29 cellular contexts compared by ENCODE assay signal in genomic region chr18:668263-668662, GRCh38. TPM values are rescaled to one million over a fixed set of nuclear protein-coding genes. Genes with fewer than 3 reads are reported as not detected.
DNase-seq lines count a peak whose midpoint lies in the region; ATAC-seq and TF ChIP-seq lines count a peak whose summit lies in the region.
"Had no signal": no experiment of that assay in that cellular context is flagged by ENCODE, and none has a peak within 500 bp of the region (broad histone marks: within the 10 kb centered on the region; RNA-seq: fewer than 3 reads in every experiment).

No MANE protein-coding gene starts in this region.

- POLR2A ChIA-PET in activated naive CD8-positive, alpha-beta T cell treated with anti-CD3 and anti-CD28 coated beads, Interleukin-2, amount 10 ng/mL, durations not matched to agents 7 days and 5 days (lab: Charles Lee), result interaction anchor here (1.0 kb wide), 1 partner anchor 9 kb away, joined by 3 read pairs; no protein-coding TSS in a partner anchor
- POLR2A ChIA-PET in CD8-positive, alpha-beta memory T cell (lab: Charles Lee), result no interaction called here

- peaks cover 76% of the 10 kb centered on the region for H3K36me3 Mint-ChIP-seq in stimulated activated naive CD8-positive, alpha-beta T cell treated with anti-CD3 and anti-CD28 coated beads, Interleukin-15, Interleukin-2, amounts not matched to agents 100 ng/mL and 50 ng/mL, for 24 hours (ENCODE audit: low read depth)
- peaks cover 41% of the 10 kb centered on the region for H3K36me3 Mint-ChIP-seq in activated naive CD8-positive, alpha-beta T cell treated with anti-CD3 and anti-CD28 coated beads, Interleukin-2, amount 10 ng/mL, durations not matched to agents 7 days and 5 days
- peaks cover 0 to 38% (median 18%) of the 10 kb centered on the region in 3 donors for H3K36me3 Mint-ChIP-seq in CD8-positive, alpha-beta memory T cell
- peaks cover 33% of the 10 kb centered on the region for H3K36me3 Mint-ChIP-seq in progenitor cell of endocrine pancreas (ENCODE audit: insufficient read depth)

- CTCF ChIA-PET in CD8-positive, alpha-beta memory T cell (lab: Charles Lee), result no interaction called here

- ATAC-seq in stimulated activated naive CD8-positive, alpha-beta T cell treated with anti-CD3 and anti-CD28 coated beads, Interleukin-15, amount 100 ng/mL, for 72 hours, result no peak
- no peak for ATAC-seq in activated naive CD8-positive, alpha-beta T cell treated with anti-CD3 and anti-CD28 coated beads, Interleukin-2, amount 10 ng/mL, durations not matched to agents 7 days and 5 days (ENCODE audit: low read depth)
- ATAC-seq in heart left ventricle, result no peak
- ATAC-seq: activated CD4-positive, CD25-positive, alpha-beta regulatory T cell treated with anti-CD3 and anti-CD28 coated beads, Interleukin-2, amount 50 U/mL, for 24 hours; heart right ventricle; SK-N-SH treated with all-trans-retinoic acid at 6 μM for 48 hours; T-helper 17 cell had no signal

- H3K4me1 ChIP-seq in liver (ENCODE audit: control insufficient read depth in 4 of 4, insufficient read depth in 4 of 4, low read length in 3 of 4) (peaks cover 0 to 6% (median 0%) of the 10 kb centered on the region in 4 donors), heart left ventricle (peaks cover 0 to 4% (median 0%) of the 10 kb centered on the region in 12 donors)
- H3K4me1 ChIP-seq in CD8-positive, alpha-beta memory T cell (ENCODE audit: insufficient read depth, low read length), result no peaks in the 10 kb centered on the region
- H3K4me1 ChIP-seq: BLaER1 treated with 17β-estradiol and CSF1 and Interleukin-3, amounts not matched to agents 10 nM and 100 nM; heart right ventricle; tibial artery had no signal

- intact Hi-C loops in heart left ventricle (cut with DNase I), result no loop called here

- H3K9me3 ChIP-seq in liver (ENCODE audit: control insufficient read depth in 4 of 4, low read length in 3 of 4) (no peaks in the 10 kb centered on the region), heart left ventricle (no peaks in the 10 kb centered on the region)
- no peaks in the 10 kb centered on the region for H3K9me3 ChIP-seq in CD8-positive, alpha-beta memory T cell (ENCODE audit: low read length)
- H3K9me3 ChIP-seq: heart right ventricle, tibial artery had no signal

- no peaks in the 10 kb centered on the region for H3K9me3 Mint-ChIP-seq in stimulated activated naive CD8-positive, alpha-beta T cell treated with anti-CD3 and anti-CD28 coated beads, Interleukin-15, Interleukin-2, amounts not matched to agents 100 ng/mL and 50 ng/mL, for 24 hours
- peaks cover 5 to 9% of the 10 kb centered on the region in 2 donors for H3K9me3 Mint-ChIP-seq in stimulated activated naive CD8-positive, alpha-beta T cell treated with anti-CD3 and anti-CD28 coated beads, Interleukin-15, amount 100 ng/mL, for 72 hours
- no peaks in the 10 kb centered on the region for H3K9me3 Mint-ChIP-seq in activated naive CD8-positive, alpha-beta T cell treated with anti-CD3 and anti-CD28 coated beads, Interleukin-2, amount 10 ng/mL, durations not matched to agents 7 days and 5 days
- H3K9me3 Mint-ChIP-seq in CD8-positive, alpha-beta memory T cell, result peaks cover 0 to 2% (median 0%) of the 10 kb centered on the region in 5 donors
- H3K9me3 Mint-ChIP-seq in progenitor cell of endocrine pancreas (ENCODE audit: low read depth), result peaks cover 3% of the 10 kb centered on the region

- 26% methylated on average over 1 of the region's 1 CpG for WGBS in liver
- WGBS in heart left ventricle, 4 donors, result 44 to 64% (median 62%) methylated on average over 1 of the region's 1 CpG

- peak overlapping the region; percentile 15 for H3K27ac Mint-ChIP-seq in stimulated activated naive CD8-positive, alpha-beta T cell treated with anti-CD3 and anti-CD28 coated beads, Interleukin-15, Interleukin-2, amounts not matched to agents 100 ng/mL and 50 ng/mL, for 24 hours
- H3K27ac Mint-ChIP-seq in stimulated activated naive CD8-positive, alpha-beta T cell treated with anti-CD3 and anti-CD28 coated beads, Interleukin-15, amount 100 ng/mL, for 72 hours, result peak overlapping the region in 1 of 2 donors; percentile 49
- peak overlapping the region; percentile 65 for H3K27ac Mint-ChIP-seq in activated naive CD8-positive, alpha-beta T cell treated with anti-CD3 and anti-CD28 coated beads, Interleukin-2, amount 10 ng/mL, durations not matched to agents 7 days and 5 days
- peak overlapping the region in 4 of 8 donors; percentile 17 to 62 (median 26) for H3K27ac Mint-ChIP-seq in CD8-positive, alpha-beta memory T cell
- H3K27ac Mint-ChIP-seq in progenitor cell of endocrine pancreas, result no peak overlapping the region
- H3K27ac Mint-ChIP-seq: T-helper 17 cell had no signal

- H3K27ac ChIP-seq in liver (ENCODE audit: low read depth in 1 of 2, low read length in 2 of 2), result no peak overlapping the region
- no peak overlapping the region for H3K27ac ChIP-seq in CD8-positive, alpha-beta memory T cell (ENCODE audit: low read depth, low read length)
- H3K27ac ChIP-seq in heart left ventricle, result no peak overlapping the region
- H3K27ac ChIP-seq: BLaER1 treated with 17β-estradiol and CSF1 and Interleukin-3, amounts not matched to agents 10 nM and 100 nM; brain microvascular endothelial cell; heart right ventricle; tibial artery had no signal

- DNase-seq in stimulated activated naive CD8-positive, alpha-beta T cell treated with anti-CD3 and anti-CD28 coated beads, Interleukin-15, amount 100 ng/mL, for 72 hours, result no peak
- no peak for DNase-seq in activated naive CD8-positive, alpha-beta T cell treated with anti-CD3 and anti-CD28 coated beads, Interleukin-2, amount 10 ng/mL, durations not matched to agents 7 days and 5 days
- DNase-seq in CD8-positive, alpha-beta memory T cell, result no peak
- DNase-seq in heart left ventricle (no peak), progenitor cell of endocrine pancreas (ENCODE audit: low spot score, unreplicated experiment) (no peak)
- DNase-seq: activated gamma-delta T cell treated with Interleukin-2 at 50 U/mL for 16 hours; activated T-cell treated with anti-CD3 and anti-CD28 coated beads, Interleukin-2, amount 50 U/mL, for 1 hour; brain microvascular endothelial cell; DND-41; foreskin melanocyte; heart right ventricle; IMR-90; mammary epithelial cell; MV-4-11; NCI-H1436; NCI-H2081; NCI-H226; posterior cingulate gyrus; Right ventricle myocardium superior; stimulated activated CD4-positive, alpha-beta T cell treated with anti-CD3 and anti-CD28 coated beads, Interleukin-12 subunit alpha, Interleukin-12 subunit beta, amount 100 ng/mL, for 4 hours; stimulated activated CD4-positive, alpha-beta T cell treated with anti-CD3 and anti-CD28 coated beads, Interleukin-2, amount 100 ng/mL, for 48 hours; T-helper 17 cell; tibial artery had no signal

- no peaks in the 10 kb centered on the region for H3K27me3 Mint-ChIP-seq in stimulated activated naive CD8-positive, alpha-beta T cell treated with anti-CD3 and anti-CD28 coated beads, Interleukin-15, Interleukin-2, amounts not matched to agents 100 ng/mL and 50 ng/mL, for 24 hours
- H3K27me3 Mint-ChIP-seq in stimulated activated naive CD8-positive, alpha-beta T cell treated with anti-CD3 and anti-CD28 coated beads, Interleukin-15, amount 100 ng/mL, for 72 hours, result no peaks in the 10 kb centered on the region
- H3K27me3 Mint-ChIP-seq in activated naive CD8-positive, alpha-beta T cell treated with anti-CD3 and anti-CD28 coated beads, Interleukin-2, amount 10 ng/mL, durations not matched to agents 7 days and 5 days, result no peaks in the 10 kb centered on the region
- H3K27me3 Mint-ChIP-seq in CD8-positive, alpha-beta memory T cell, result no peaks in the 10 kb centered on the region
- H3K27me3 Mint-ChIP-seq in progenitor cell of endocrine pancreas, result no peaks in the 10 kb centered on the region
- H3K27me3 Mint-ChIP-seq: T-helper 17 cell had no signal

- H3K4me1 Mint-ChIP-seq in stimulated activated naive CD8-positive, alpha-beta T cell treated with anti-CD3 and anti-CD28 coated beads, Interleukin-15, Interleukin-2, amounts not matched to agents 100 ng/mL and 50 ng/mL, for 24 hours (ENCODE audit: low read depth), result no peaks in the 10 kb centered on the region
- peaks cover 5% of the 10 kb centered on the region for H3K4me1 Mint-ChIP-seq in stimulated activated naive CD8-positive, alpha-beta T cell treated with anti-CD3 and anti-CD28 coated beads, Interleukin-15, amount 100 ng/mL, for 72 hours
- peaks cover 14% of the 10 kb centered on the region for H3K4me1 Mint-ChIP-seq in activated naive CD8-positive, alpha-beta T cell treated with anti-CD3 and anti-CD28 coated beads, Interleukin-2, amount 10 ng/mL, durations not matched to agents 7 days and 5 days
- H3K4me1 Mint-ChIP-seq in CD8-positive, alpha-beta memory T cell, result no peaks in the 10 kb centered on the region
- no peaks in the 10 kb centered on the region for H3K4me1 Mint-ChIP-seq in progenitor cell of endocrine pancreas (ENCODE audit: low read depth)
- H3K4me1 Mint-ChIP-seq: neural crest cell, T-helper 17 cell had no signal

- no peak overlapping the region for H3K4me3 Mint-ChIP-seq in stimulated activated naive CD8-positive, alpha-beta T cell treated with anti-CD3 and anti-CD28 coated beads, Interleukin-15, Interleukin-2, amounts not matched to agents 100 ng/mL and 50 ng/mL, for 24 hours
- no peak overlapping the region for H3K4me3 Mint-ChIP-seq in stimulated activated naive CD8-positive, alpha-beta T cell treated with anti-CD3 and anti-CD28 coated beads, Interleukin-15, amount 100 ng/mL, for 72 hours
- H3K4me3 Mint-ChIP-seq in activated naive CD8-positive, alpha-beta T cell treated with anti-CD3 and anti-CD28 coated beads, Interleukin-2, amount 10 ng/mL, durations not matched to agents 7 days and 5 days, result no peak overlapping the region
- no peak overlapping the region for H3K4me3 Mint-ChIP-seq in CD8-positive, alpha-beta memory T cell
- H3K4me3 Mint-ChIP-seq in progenitor cell of endocrine pancreas (ENCODE audit: low read depth), result no peak overlapping the region
- H3K4me3 Mint-ChIP-seq: T-helper 17 cell had no signal

- no peak overlapping the region for H3K4me3 ChIP-seq in liver (ENCODE audit: low read depth in 1 of 3, low read length in 3 of 3)
- no peak overlapping the region for H3K4me3 ChIP-seq in CD8-positive, alpha-beta memory T cell (ENCODE audit: low read length)
- H3K4me3 ChIP-seq in heart left ventricle, result no peak overlapping the region
- H3K4me3 ChIP-seq: BLaER1 treated with 17β-estradiol and CSF1 and Interleukin-3, amounts not matched to agents 10 nM and 100 nM; heart right ventricle; tibial artery had no signal

- TF ChIP-seq CTCF in liver (IDR thresholded peaks at IDR 0.05; ENCODE audit: low read depth, low read length, missing input control), result no peak
- TF ChIP-seq CTCF in heart left ventricle (IDR thresholded peaks at IDR 0.05), result no peak
- TF ChIP-seq CTCF in progenitor cell of endocrine pancreas (IDR thresholded peaks at IDR 0.05; ENCODE audit: unreplicated experiment), result no peak

- TF ChIP-seq POLR2A in heart left ventricle (IDR thresholded peaks at IDR 0.05), result no peak

- no peak overlapping the region for H3K9ac ChIP-seq in liver (ENCODE audit: low read depth in 1 of 2, low read length in 2 of 2)
- H3K9ac ChIP-seq: BLaER1 treated with 17β-estradiol and CSF1 and Interleukin-3, amounts not matched to agents 10 nM and 100 nM had no signal

- H3K27me3 ChIP-seq in liver (ENCODE audit: control insufficient read depth in 4 of 4, insufficient read depth in 4 of 4, low read length in 3 of 4) (no peaks in the 10 kb centered on the region), heart left ventricle (no peaks in the 10 kb centered on the region)
- H3K27me3 ChIP-seq in CD8-positive, alpha-beta memory T cell (ENCODE audit: insufficient read depth, low read length, poor library complexity, severe bottlenecking), result no peaks in the 10 kb centered on the region
- H3K27me3 ChIP-seq: BLaER1 treated with 17β-estradiol and CSF1 and Interleukin-3, amounts not matched to agents 10 nM and 100 nM; brain microvascular endothelial cell; heart right ventricle; tibial artery had no signal

- H3K36me3 ChIP-seq in liver (ENCODE audit: control insufficient read depth in 4 of 4, insufficient read depth in 3 of 4, low read depth in 1 of 4, low read length in 3 of 4) (peaks cover 9 to 32% (median 21%) of the 10 kb centered on the region in 4 donors), heart left ventricle (peaks cover 0 to 45% (median 27%) of the 10 kb centered on the region in 9 donors)
- H3K36me3 ChIP-seq in CD8-positive, alpha-beta memory T cell (ENCODE audit: insufficient read depth, low read length), result no peaks in the 10 kb centered on the region

- TF ChIP-seq RAD21 in liver (IDR thresholded peaks at IDR 0.05), result no peak

RNA-seq across cellular contexts. Expression of gene TYMS, which starts 10.8 kb away (rescaled TPM):
- total RNA-seq in activated naive CD8-positive, alpha-beta T cell treated with anti-CD3 and anti-CD28 coated beads, Interleukin-2, amount 10 ng/mL, durations not matched to agents 7 days and 5 days, result 100 to 1,000 TPM; 306 to 322 TPM
- 10 to 100 TPM in 1 of 2 donors, under 1 TPM in 1; 0.25 to 77.4 TPM for total RNA-seq in liver
- 1 to 10 TPM; 1.7 to 9.0 TPM for polyA plus RNA-seq in liver
- 100 to 1,000 TPM; 297 to 307 TPM for total RNA-seq in CD8-positive, alpha-beta memory T cell
- polyA plus RNA-seq in CD8-positive, alpha-beta memory T cell, result 2.6 TPM
- total RNA-seq in heart left ventricle, result 10 to 100 TPM in 1 of 9 donors, 1 to 10 TPM in 7, not detected in 1; 1.4 to 32.3 (median 2.7) TPM
- under 1 TPM; 0.34 to 1.00 TPM for polyA plus RNA-seq in heart left ventricle
- 67.4 and 81.6 TPM in 2 replicates for total RNA-seq in progenitor cell of endocrine pancreas

RNA-seq across cellular contexts. Expression of gene ENOSF1, which starts 44.2 kb away (rescaled TPM):
- 10 to 100 TPM; 76.0 to 79.5 TPM for total RNA-seq in activated naive CD8-positive, alpha-beta T cell treated with anti-CD3 and anti-CD28 coated beads, Interleukin-2, amount 10 ng/mL, durations not matched to agents 7 days and 5 days
- total RNA-seq in liver (10 to 100 TPM; 34.0 to 96.1 TPM), heart left ventricle (10 to 100 TPM; 14.1 to 38.7 (median 22.2) TPM), progenitor cell of endocrine pancreas (69.8 and 70.8 TPM in 2 replicates)
- polyA plus RNA-seq in liver (10 to 100 TPM; 45.9 to 61.4 TPM), heart left ventricle (10 to 100 TPM in 1 of 2 donors, 1 to 10 TPM in 1; 9.9 to 28.8 TPM)
- total RNA-seq in CD8-positive, alpha-beta memory T cell, result 10 to 100 TPM; 45.9 to 50.8 TPM
- 13.2 TPM for polyA plus RNA-seq in CD8-positive, alpha-beta memory T cell
